In genomic region chr2:203660465-203660864, GRCh38 we compare ENCODE assay signal across 33 cellular contexts.
"Had no signal": no experiment of that assay in that cellular context is flagged by ENCODE, and none has a peak within 500 bp of the region (broad histone marks: within the 10 kb centered on the region; RNA-seq: fewer than 3 reads in every experiment).

No MANE protein-coding gene starts in this region.

- H3K4me3 Mint-ChIP-seq: T-cell had no signal

- H3K36me3 Mint-ChIP-seq: T-cell had no signal

- H3K36me3 ChIP-seq: Peyer's patch, SJSA1 had no signal

- H3K9me3 Mint-ChIP-seq: T-cell had no signal

- H3K9me3 ChIP-seq: Peyer's patch, SJSA1, SK-N-SH had no signal

- H3K9ac ChIP-seq: KMS-11, SK-N-SH had no signal

- H3K4me2 ChIP-seq: KMS-11, SK-N-SH had no signal

- H3K4me3 ChIP-seq: Peyer's patch, SJSA1 had no signal

- H3K9me2 ChIP-seq: SK-N-SH had no signal

- H3K4me1 ChIP-seq: SJSA1 had no signal

- H3K27ac ChIP-seq: KMS-11, Peyer's patch, SJSA1 had no signal

- H3K27me3 ChIP-seq: Peyer's patch, SJSA1 had no signal

- H3K27me3 Mint-ChIP-seq: T-cell had no signal

- DNase-seq: KBM-7, MM.1S, NCI-H1048, NCI-H1092 treated with DMSO at 0.1 percent for 48 hours, NCI-H1105 treated with DMSO at 0.1 percent for 48 hours, NCI-H1417, NCI-H1436, NCI-H146, NCI-H1694, NCI-H187, NCI-H1930, NCI-H2029 treated with DMSO at 0.1 percent for 48 hours, NCI-H2081 treated with DMSO at 0.1 percent for 48 hours, NCI-H2107, NCI-H2171, NCI-H226, NCI-H446 treated with DMSO at 0.1 percent for 48 hours, NCI-H510A, NCI-H524, NCI-H526, NCI-H69, NCI-H748 treated with DMSO at 0.1 percent for 48 hours, NCI-H82, PC-3, Peyer's patch, Right ventricle myocardium superior, RPMI8226, SHP77 treated with DMSO at 0.1 percent for 48 hours, SK-N-SH, SW 1271, T-cell had no signal
